Comparison of ENCODE assay signal across 8 cellular contexts in genomic region chr17:54968954-54969400, GRCh38. TPM values are rescaled to one million over a fixed set of nuclear protein-coding genes. Genes with fewer than 3 reads are reported as not detected.
DNase-seq lines count a peak whose midpoint lies in the region; FAIRE-seq lines count a peak whose summit lies in the region.

No MANE protein-coding gene starts in this region.

- no peak for FAIRE-seq in urothelium cell line (lab: Jason Lieb, UNC)

- no peaks in the 10 kb centered on the region for H3K9me3 ChIP-seq in mesodermal cell (ENCODE audit: control insufficient read depth, low read length)

- 0 to 1% methylated on average over 13 to 17 of the region's 18 CpGs for whole genome bisulfite sequencing in mesodermal cell (ENCODE audit: insufficient coverage in 2 of 2), 2 experiments

- DNase-seq in activated CD8-positive, alpha-beta memory T cell treated with anti-CD3 and anti-CD28 coated beads, Interleukin-2, amount 50 U/mL, for 1 hour (ENCODE audit: extremely low read depth) = peak; percentile 1
- DNase-seq in activated CD8-positive, alpha-beta memory T cell treated with anti-CD3 and anti-CD28 coated beads, Interleukin-2, amount 50 U/mL, for 48 hours = no peak
- DNase-seq in HCEC 1CT = peak; percentile 18
- DNase-seq in M059J (ENCODE audit: low read depth) = peak; percentile 40
- peak; percentile 31 for DNase-seq in dedifferentiated amniotic fluid mesenchymal stem cell (ENCODE audit: extremely low spot score)
- DNase-seq in urothelium cell line (ENCODE audit: low spot score) = peak; percentile 50
- no peak for DNase-seq in NCI-H128 (lab: John Stamatoyannopoulos, UW; ENCODE audit: unreplicated experiment)

- no peaks in the 10 kb centered on the region for H3K4me1 ChIP-seq in mesodermal cell (ENCODE audit: control insufficient read depth, insufficient read depth, low read length, poor library complexity, severe bottlenecking)

- H3K36me3 ChIP-seq in mesodermal cell (ENCODE audit: control insufficient read depth, insufficient read depth, low read length) = peaks cover 20% of the 10 kb centered on the region

- peak overlapping the region; percentile 76 for H3K4me3 ChIP-seq in mesodermal cell (ENCODE audit: extremely low read depth, insufficient read depth, low read length, poor library complexity, severe bottlenecking)

- peak overlapping the region; percentile 84 for H3K27ac ChIP-seq in mesodermal cell (ENCODE audit: low read depth, low read length, severe bottlenecking)

RNA-seq across cellular contexts. Expression of gene STXBP4, which starts 0.4 kb away (rescaled TPM):
- 3.5 and 13.6 TPM in 2 replicates for total RNA-seq in M059J (2014; rRNA removed; shearing (Covaris generic))
- 5.2 TPM for polyA plus RNA-seq in mesodermal cell (2013, experiment 1 of 2)
- polyA plus RNA-seq in mesodermal cell (2013, experiment 2 of 2) = 7.9 TPM

RNA-seq across cellular contexts. Expression of gene COX11, which starts 0.5 kb away (rescaled TPM):
- total RNA-seq in M059J (2014; rRNA removed; shearing (Covaris generic)) = 64.5 and 66.8 TPM in 2 replicates
- polyA plus RNA-seq in mesodermal cell (2013, experiment 1 of 2) = 44.9 TPM
- 41.3 TPM for polyA plus RNA-seq in mesodermal cell (2013, experiment 2 of 2)

Comparison
In these comparisons a context has a peak if more than half of its experiments do, and no peak if none do; other contexts are left out.
1. DNase-seq: peak in activated CD8-positive, alpha-beta memory T cell treated with anti-CD3 and anti-CD28 coated beads, Interleukin-2, amount 50 U/mL, for 1 hour (single experiment), HCEC 1CT (single experiment), M059J (single experiment), dedifferentiated amniotic fluid mesenchymal stem cell (single experiment) and urothelium cell line (single experiment); none in activated CD8-positive, alpha-beta memory T cell treated with anti-CD3 and anti-CD28 coated beads, Interleukin-2, amount 50 U/mL, for 48 hours (single experiment) and NCI-H128 (single experiment).